Comparison of ENCODE assay signal across 2 cellular contexts in genomic region chr17:8696951-8697745, GRCh38.
TF ChIP-seq lines count a peak whose summit lies in the region.

No MANE protein-coding gene starts in this region.

TF ChIP-seq in H1, 55 proteins besides CTCF, POLR2A, EP300 and RAD21 (continues in another document):
- TF ChIP-seq KDM4A (IDR thresholded peaks at IDR 0.05; ENCODE audit: low read depth, low read length, severe bottlenecking), result no peak
- no peak for TF ChIP-seq EGR1 (IDR thresholded peaks at IDR 0.05; ENCODE audit: borderline replicate concordance, low read depth, low read length)
- no peak for TF ChIP-seq BRCA1 (IDR thresholded peaks at IDR 0.05; ENCODE audit: low read depth, low read length)
- no peak for TF ChIP-seq SP2 (IDR thresholded peaks at IDR 0.05; ENCODE audit: low read length)
- TF ChIP-seq SIRT6 (IDR thresholded peaks at IDR 0.05; ENCODE audit: low read length), result no peak
- no peak for TF ChIP-seq SIN3A (conservative IDR thresholded peaks at IDR 0.05 in 1 of 2, IDR thresholded peaks at IDR 0.05 in 1 of 2; ENCODE audit: low read depth in 1 of 2, low read length in 2 of 2)
- no peak for TF ChIP-seq TEAD4 (IDR thresholded peaks at IDR 0.05; ENCODE audit: low read depth, low read length)
- TF ChIP-seq ASH2L (IDR thresholded peaks at IDR 0.05; ENCODE audit: low read length), result peak; percentile 70
- TF ChIP-seq BACH1 (IDR thresholded peaks at IDR 0.05; ENCODE audit: low read length), result no peak
- TF ChIP-seq E2F6 (IDR thresholded peaks at IDR 0.05), result no peak
- no peak for TF ChIP-seq MAFK (IDR thresholded peaks at IDR 0.05; ENCODE audit: low read depth, low read length)
- no peak for TF ChIP-seq CHD1 (IDR thresholded peaks at IDR 0.05; ENCODE audit: low read depth, low read length)
- no peak for TF ChIP-seq GTF2F1 (IDR thresholded peaks at IDR 0.05; ENCODE audit: borderline replicate concordance, low read depth, low read length)
- no peak for TF ChIP-seq NANOG (IDR thresholded peaks at IDR 0.05; ENCODE audit: insufficient read depth, low read depth, low read length, poor library complexity, severe bottlenecking)
- no peak for TF ChIP-seq EZH2 (IDR thresholded peaks at IDR 0.05; ENCODE audit: low read depth, low read length, severe bottlenecking)
- no peak for TF ChIP-seq CBX5 (IDR thresholded peaks at IDR 0.05; ENCODE audit: low read depth, low read length)
- no peak for TF ChIP-seq PHF8 (conservative IDR thresholded peaks at IDR 0.05; ENCODE audit: low read depth, low read length)
- 0 out of 2 replicates have a peak, but pooled peaks have one; percentile 4 for TF ChIP-seq CREB1 (IDR thresholded peaks at IDR 0.05)
- no peak for TF ChIP-seq NRF1 (IDR thresholded peaks at IDR 0.05; ENCODE audit: low read depth, low read length)
- no peak for TF ChIP-seq CBX8 (IDR thresholded peaks at IDR 0.05; ENCODE audit: borderline replicate concordance, low read depth, low read length)
- TF ChIP-seq RXRA (IDR thresholded peaks at IDR 0.05; ENCODE audit: insufficient read depth, low read depth, low read length), result no peak
- peak; percentile 35; the same call in 1 of the 2 replicates for TF ChIP-seq RBBP5 (IDR thresholded peaks at IDR 0.05; ENCODE audit: borderline replicate concordance, low read depth, low read length)
- 0 out of 2 replicates have a peak, but pooled peaks have one; percentile 41 for TF ChIP-seq TAF1 (IDR thresholded peaks at IDR 0.05; ENCODE audit: low read depth, low read length)
- no peak for TF ChIP-seq SIX5 (IDR thresholded peaks at IDR 0.05; ENCODE audit: low read depth, low read length)
- TF ChIP-seq FOSL1 (IDR thresholded peaks at IDR 0.05; ENCODE audit: insufficient read depth, low read depth, low read length), result no peak
- no peak for TF ChIP-seq JUN (IDR thresholded peaks at IDR 0.05; ENCODE audit: low read depth, low read length)
- TF ChIP-seq GABPA (IDR thresholded peaks at IDR 0.05; ENCODE audit: borderline replicate concordance, insufficient read depth, low read length), result no peak
- 0 out of 2 replicates have a peak, but pooled peaks have one; percentile 4 for TF ChIP-seq TCF12 (IDR thresholded peaks at IDR 0.05; ENCODE audit: low read depth, low read length)
- TF ChIP-seq TBP (IDR thresholded peaks at IDR 0.05; ENCODE audit: low read depth, low read length), result no peak; the same call in 1 of the 2 replicates
- no peak for TF ChIP-seq SAP30 (IDR thresholded peaks at IDR 0.05; ENCODE audit: insufficient read depth, insufficient replicate concordance, low read length)
- no peak for TF ChIP-seq KDM1A (IDR thresholded peaks at IDR 0.05; ENCODE audit: borderline replicate concordance, low read length)
- no peak for TF ChIP-seq ZNF274 (IDR thresholded peaks at IDR 0.05; ENCODE audit: borderline replicate concordance, extremely low read depth, low read length)
- no peak for TF ChIP-seq POU5F1 (IDR thresholded peaks at IDR 0.05; ENCODE audit: low read depth, low read length)
- TF ChIP-seq POLR2AphosphoS5 (IDR thresholded peaks at IDR 0.05; ENCODE audit: low read depth, low read length), result 0 out of 2 replicates have a peak, but pooled peaks have one; percentile 35
- TF ChIP-seq RFX5 (IDR thresholded peaks at IDR 0.05; ENCODE audit: borderline replicate concordance, low read depth, low read length), result no peak
- peak; percentile 61; the same call in 1 of the 2 replicates for TF ChIP-seq SP1 (IDR thresholded peaks at IDR 0.05; ENCODE audit: low read depth, low read length)
- TF ChIP-seq HDAC2 (IDR thresholded peaks at IDR 0.05; ENCODE audit: borderline replicate concordance in 1 of 2, low read depth in 2 of 2, low read length in 2 of 2), result no peak
- TF ChIP-seq ATF3 (IDR thresholded peaks at IDR 0.05; ENCODE audit: insufficient read depth, low read depth, low read length), result no peak
- no peak for TF ChIP-seq BCL11A (IDR thresholded peaks at IDR 0.05; ENCODE audit: low read depth in 2 of 2, low read length in 2 of 2)
- peak; percentile 96 for TF ChIP-seq SRF (IDR thresholded peaks at IDR 0.05; ENCODE audit: low read depth, low read length)
- TF ChIP-seq, protein P1, sequence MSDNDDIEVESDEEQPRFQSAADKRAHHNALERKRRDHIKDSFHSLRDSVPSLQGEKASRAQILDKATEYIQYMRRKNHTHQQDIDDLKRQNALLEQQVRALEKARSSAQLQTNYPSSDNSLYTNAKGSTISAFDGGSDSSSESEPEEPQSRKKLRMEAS (IDR thresholded peaks at IDR 0.05), result 0 out of 2 replicates have a peak, but pooled peaks have one; percentile 12
- TF ChIP-seq JUND (IDR thresholded peaks at IDR 0.05; ENCODE audit: low read length), result no peak
- no peak for TF ChIP-seq RNF2 (IDR thresholded peaks at IDR 0.05; ENCODE audit: borderline replicate concordance, low read depth, low read length, missing control alignments, poor library complexity, severe bottlenecking)
- TF ChIP-seq CEBPB (IDR thresholded peaks at IDR 0.05; ENCODE audit: low read depth, low read length), result 0 out of 2 replicates have a peak, but pooled peaks have one; percentile 30
- TF ChIP-seq CTBP2 (IDR thresholded peaks at IDR 0.05; ENCODE audit: borderline replicate concordance, insufficient read depth, insufficient read length, low read length), result no peak
- no peak for TF ChIP-seq TAF7 (optimal IDR thresholded peaks at IDR 0.05; ENCODE audit: borderline replicate concordance, low read depth, low read length)
- TF ChIP-seq SUZ12 (IDR thresholded peaks at IDR 0.05; ENCODE audit: low read length), result no peak
- no peak for TF ChIP-seq KDM5A (IDR thresholded peaks at IDR 0.05; ENCODE audit: low read length)

TF ChIP-seq in liver, 16 proteins besides CTCF, POLR2A, EP300 and RAD21:
- TF ChIP-seq NR2F2 (IDR thresholded peaks at IDR 0.05) (peak; percentile 49), HNF4G (IDR thresholded peaks at IDR 0.05) (no peak)
